Comparison of ENCODE assay signal across 1 cellular context in genomic region chr10:9331583-9332008, GRCh38.
TF ChIP-seq lines count a peak whose summit lies in the region.

No MANE protein-coding gene starts in this region.

TF ChIP-seq in K562, 482 proteins besides CTCF, POLR2A, EP300 and RAD21 (continued from another document):
- TF ChIP-seq RERE (CRISPR knock-in tag; IDR thresholded peaks at IDR 0.05; ENCODE audit: borderline replicate concordance) (no peak), RFX5 (IDR thresholded peaks at IDR 0.05; ENCODE audit: low read depth, low read length) (no peak), MTF1 (CRISPR knock-in tag; IDR thresholded peaks at IDR 0.05; ENCODE audit: borderline replicate concordance) (no peak)
